Comparison of ENCODE assay signal across 28 cellular contexts in genomic region chr20:13840093-13840465, GRCh38.
"Had no signal": no experiment of that assay in that cellular context is flagged by ENCODE, and none has a peak within 500 bp of the region (broad histone marks: within the 10 kb centered on the region; RNA-seq: fewer than 3 reads in every experiment).

No MANE protein-coding gene starts in this region.

- H3K9me3 ChIP-seq: left lung, lower lobe of right lung, neutrophil, psoas muscle, right atrium auricular region, right lobe of liver, suprapubic skin, thoracic aorta, tibial artery, uterus had no signal

- H3K4me1 ChIP-seq: left lung, lower lobe of right lung, parathyroid adenoma, psoas muscle, right atrium auricular region, right lobe of liver, uterus had no signal

- DNase-seq: hypothalamus; immature natural killer cell; kidney; left colon; left lung; lower lobe of right lung; mesenchymal stem cell; naive thymus-derived CD8-positive, alpha-beta T cell; occipital lobe; psoas muscle; right lobe of liver; stimulated activated CD4-positive, alpha-beta T cell treated with anti-CD3 and anti-CD28 coated beads, Interleukin-12 subunit alpha, Interleukin-12 subunit beta, amount 100 ng/mL, for 4 hours; stimulated activated CD4-positive, alpha-beta T cell treated with anti-CD3 and anti-CD28 coated beads, Interleukin-15, amount 100 ng/mL, for 24 hours; stimulated activated CD4-positive, alpha-beta T cell treated with anti-CD3 and anti-CD28 coated beads, Interleukin-2, amount 100 ng/mL, for 24 hours; stimulated activated CD4-positive, alpha-beta T cell treated with anti-CD3 and anti-CD28 coated beads, Interleukin-4, amount 100 ng/mL, for 24 hours; stimulated activated naive CD4-positive, alpha-beta T cell; tibial artery; uterus had no signal

- H3K4me1 Mint-ChIP-seq: immature natural killer cell; naive thymus-derived CD8-positive, alpha-beta T cell; nephron; neural crest cell; stimulated activated effector memory CD8-positive, alpha-beta T cell treated with anti-CD3 and anti-CD28 coated beads, Interleukin-12 subunit alpha, Interleukin-12 subunit beta, amount 100 ng/mL, for 72 hours had no signal

- H3K36me3 Mint-ChIP-seq: immature natural killer cell; naive thymus-derived CD8-positive, alpha-beta T cell; stimulated activated effector memory CD8-positive, alpha-beta T cell treated with anti-CD3 and anti-CD28 coated beads, Interleukin-12 subunit alpha, Interleukin-12 subunit beta, amount 100 ng/mL, for 72 hours; type B pancreatic cell had no signal

- H3K9me3 Mint-ChIP-seq: immature natural killer cell; naive thymus-derived CD8-positive, alpha-beta T cell; nephron; neural crest cell; stimulated activated effector memory CD8-positive, alpha-beta T cell treated with anti-CD3 and anti-CD28 coated beads, Interleukin-12 subunit alpha, Interleukin-12 subunit beta, amount 100 ng/mL, for 72 hours; stimulated activated naive CD8-positive, alpha-beta T cell treated with anti-CD3 and anti-CD28 coated beads, Interleukin-15, Interleukin-2, amounts not matched to agents 100 ng/mL and 50 ng/mL, for 24 hours; type B pancreatic cell had no signal

- H3K4me3 ChIP-seq: left lung, lower lobe of right lung, psoas muscle, right atrium auricular region, right lobe of liver, suprapubic skin, thoracic aorta, tibial artery, uterus had no signal

- H3K36me3 ChIP-seq: left lung, lower lobe of right lung, neutrophil, right atrium auricular region, right lobe of liver, suprapubic skin, thoracic aorta, tibial artery, uterus had no signal

- H2AFZ ChIP-seq: parathyroid adenoma had no signal

- H3K27ac ChIP-seq: left lung, lower lobe of right lung, neutrophil, parathyroid adenoma, psoas muscle, right atrium auricular region, right lobe of liver, suprapubic skin, thoracic aorta, tibial artery had no signal

- H3K27me3 ChIP-seq: left lung, right atrium auricular region, right lobe of liver, suprapubic skin, tibial artery, uterus had no signal

- ATAC-seq: left colon; lower lobe of right lung; naive thymus-derived CD8-positive, alpha-beta T cell; right lobe of liver had no signal

- H3K4me3 Mint-ChIP-seq: immature natural killer cell; naive thymus-derived CD8-positive, alpha-beta T cell; nephron; neural crest cell; stimulated activated effector memory CD8-positive, alpha-beta T cell treated with anti-CD3 and anti-CD28 coated beads, Interleukin-12 subunit alpha, Interleukin-12 subunit beta, amount 100 ng/mL, for 72 hours; stimulated activated naive CD8-positive, alpha-beta T cell treated with anti-CD3 and anti-CD28 coated beads, Interleukin-15, Interleukin-2, amounts not matched to agents 100 ng/mL and 50 ng/mL, for 24 hours; type B pancreatic cell had no signal

- H3K79me2 ChIP-seq: parathyroid adenoma had no signal

- H3K9ac ChIP-seq: parathyroid adenoma had no signal
